Comparison of ENCODE assay signal across 10 cellular contexts in the genomic region with DNA sequence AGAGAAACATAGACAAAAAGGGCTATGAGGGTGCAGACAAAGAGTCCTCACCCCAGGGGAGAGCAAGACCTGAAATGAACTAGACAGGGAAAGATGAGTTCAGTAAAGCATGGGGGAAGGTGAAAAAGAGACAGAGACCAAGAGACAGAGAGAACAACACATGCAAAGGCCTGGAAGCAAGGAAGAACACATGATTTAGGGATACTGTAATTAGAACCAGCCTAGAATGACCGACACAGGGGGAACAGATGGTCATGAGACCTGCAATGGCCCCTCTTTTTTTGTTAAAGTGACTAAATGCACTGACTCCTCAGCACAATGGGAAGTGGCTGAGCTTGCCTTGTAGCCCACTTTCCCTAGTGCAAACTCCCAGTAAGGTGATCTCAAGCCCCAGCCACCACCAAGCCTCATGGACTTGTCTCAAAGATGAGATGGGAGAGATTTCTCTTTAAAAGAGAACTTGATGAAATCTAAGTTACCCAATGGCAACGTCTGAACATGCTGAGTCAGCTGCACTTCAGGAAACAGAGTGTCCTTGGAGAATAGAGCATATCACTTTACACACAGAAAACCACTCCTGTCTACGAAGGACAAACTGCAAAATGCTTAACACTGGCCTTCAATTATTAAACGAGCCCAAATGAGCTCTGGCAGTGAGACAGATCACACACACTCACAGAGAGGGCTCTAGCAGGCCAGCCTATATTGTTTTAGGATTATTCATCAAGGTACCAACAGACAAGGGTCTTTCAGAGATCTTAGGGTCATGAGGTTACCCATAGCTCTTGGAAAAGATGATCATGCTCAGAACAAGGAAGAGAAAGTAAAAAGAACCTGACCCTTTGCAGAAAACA.
DNase-seq lines count a peak whose midpoint lies in the region; ATAC-seq, FAIRE-seq and TF ChIP-seq lines count a peak whose summit lies in the region.
"Had no signal": no experiment of that assay in that cellular context is flagged by ENCODE, and none has a peak within 500 bp of the region (broad histone marks: within the 10 kb centered on the region; RNA-seq: fewer than 3 reads in every experiment).

No MANE protein-coding gene starts in this region.

- FAIRE-seq in H54 (lab: Jason Lieb, UNC): no peak

- peak overlapping the region; percentile 1 to 4 for H3K27ac Mint-ChIP-seq in effector memory CD8-positive, alpha-beta T cell

- no peak for TF ChIP-seq POLR2A in NB4 (IDR thresholded peaks at IDR 0.05; ENCODE audit: extremely low read depth, insufficient read length)
- no peak for TF ChIP-seq POLR2A in H54 (IDR thresholded peaks at IDR 0.05; ENCODE audit: low read depth, low read length)

- no peak overlapping the region for H3K4me3 ChIP-seq in NB4 (ENCODE audit: low read depth, low read length)
- H3K4me3 ChIP-seq: skin epidermis had no signal

- H3K9me3 Mint-ChIP-seq in effector memory CD8-positive, alpha-beta T cell: no peaks in the 10 kb centered on the region

- H3K4me3 Mint-ChIP-seq in effector memory CD8-positive, alpha-beta T cell: no peak overlapping the region

- peaks cover 4 to 7% of the 10 kb centered on the region in 2 donors for H3K4me1 Mint-ChIP-seq in effector memory CD8-positive, alpha-beta T cell (ENCODE audit: low read depth in 2 of 2)

- peak; percentile 54 for DNase-seq in DMS79 (lab: John Stamatoyannopoulos, UW)
- peak; percentile 78 for DNase-seq in NB4 (ENCODE audit: low read depth)
- DNase-seq in effector memory CD8-positive, alpha-beta T cell: no peak
- DNase-seq in pons (ENCODE audit: low spot score): peak; percentile 35
- no peak for DNase-seq in hepatic stellate cell (ENCODE audit: low spot score)
- no peak for DNase-seq in H54 (ENCODE audit: insufficient read length, low spot score)
- DNase-seq: activated CD4-positive, alpha-beta T cell treated with anti-CD3 and anti-CD28 coated beads, Interleukin-2, amount 50 U/mL, for 1 hour had no signal

- no peak for TF ChIP-seq CTCF in NB4 (IDR thresholded peaks at IDR 0.05; ENCODE audit: low read depth, low read length)

- no peaks in the 10 kb centered on the region for H3K27me3 Mint-ChIP-seq in effector memory CD8-positive, alpha-beta T cell

- ATAC-seq in effector memory CD8-positive, alpha-beta T cell (replicated peaks): no peak
- ATAC-seq in GM19035 (IDR thresholded peaks at IDR 0.05; ENCODE audit: unreplicated experiment) (no peak), HG03520 (IDR thresholded peaks at IDR 0.05; ENCODE audit: unreplicated experiment) (no peak)

- peaks cover 11% of the 10 kb centered on the region for H3K36me3 Mint-ChIP-seq in effector memory CD8-positive, alpha-beta T cell (ENCODE audit: insufficient read depth)

Comparison
In these comparisons a context has a peak if more than half of its experiments do, and no peak if none do; other contexts are left out.
1. DNase-seq: peak in DMS79 (single experiment), NB4 (single experiment) and pons (single experiment); none in effector memory CD8-positive, alpha-beta T cell (0 of 3), hepatic stellate cell (single experiment) and H54 (single experiment).